ENCODE assay signal across 15 cellular contexts in genomic region chr5:38426493-38426892, GRCh38.
DNase-seq lines count a peak whose midpoint lies in the region; ATAC-seq and TF ChIP-seq lines count a peak whose summit lies in the region.
"Had no signal": no experiment of that assay in that cellular context is flagged by ENCODE, and none has a peak within 500 bp of the region (broad histone marks: within the 10 kb centered on the region; RNA-seq: fewer than 3 reads in every experiment).

No MANE protein-coding gene starts in this region.

- peak overlapping the region; percentile 61 for H3K27ac Mint-ChIP-seq in nephron progenitor cell
- H3K27ac Mint-ChIP-seq: activated B cell treated with CpG ODN at 0.5 μM for 24 hours had no signal

- no peaks in the 10 kb centered on the region for H3K9me3 Mint-ChIP-seq in nephron progenitor cell
- H3K9me3 Mint-ChIP-seq: activated B cell treated with CpG ODN at 0.5 μM for 24 hours; naive thymus-derived CD4-positive, alpha-beta T cell had no signal

- H3K4me3 Mint-ChIP-seq in nephron progenitor cell, result no peak overlapping the region
- H3K4me3 Mint-ChIP-seq: activated B cell treated with CpG ODN at 0.5 μM for 24 hours; naive thymus-derived CD4-positive, alpha-beta T cell had no signal

- peaks cover 40% of the 10 kb centered on the region for H3K4me1 Mint-ChIP-seq in nephron progenitor cell
- H3K4me1 Mint-ChIP-seq: activated B cell treated with CpG ODN at 0.5 μM for 24 hours had no signal

- peaks cover 14% of the 10 kb centered on the region for H3K36me3 Mint-ChIP-seq in nephron progenitor cell (ENCODE audit: low read depth)
- H3K36me3 Mint-ChIP-seq: naive thymus-derived CD4-positive, alpha-beta T cell had no signal

- H3K27me3 Mint-ChIP-seq in nephron progenitor cell (ENCODE audit: low read depth, poor library complexity), result peaks cover 4% of the 10 kb centered on the region

- no peak for TF ChIP-seq CTCF in cardiac fibroblast (IDR thresholded peaks at IDR 0.05; ENCODE audit: low read depth, low read length)
- TF ChIP-seq CTCF in nephron progenitor cell (IDR thresholded peaks at IDR 0.05), result no peak

- no peak overlapping the region for H3K4me3 ChIP-seq in cardiac fibroblast (replicated peaks in 1 of 2; ENCODE audit: low read depth in 2 of 2, low read length in 2 of 2)
- H3K4me3 ChIP-seq: Peyer's patch had no signal

- DNase-seq in EH (ENCODE audit: low read depth) (peak; percentile 58), M059J (ENCODE audit: low read depth) (peak; percentile 56), cardiac fibroblast (ENCODE audit: low read depth in 2 of 2) (peak; percentile 28 to 68), nephron progenitor cell (no peak), HuH-7 (ENCODE audit: low spot score) (no peak), cortex of kidney (lab: John Stamatoyannopoulos, UW) (no peak), inferior parietal cortex (ENCODE audit: extremely low spot score) (no peak)
- DNase-seq: activated B cell treated with CpG ODN at 0.5 μM for 24 hours; activated gamma-delta T cell treated with Interleukin-2 at 50 U/mL for 16 hours; naive thymus-derived CD4-positive, alpha-beta T cell; NCI-H1694 treated with DMSO at 0.1 percent for 48 hours; Peyer's patch; retina; stimulated activated CD4-positive, alpha-beta T cell treated with anti-CD3 and anti-CD28 coated beads, Interleukin-2, amount 100 ng/mL, for 24 hours had no signal

- no peak for ATAC-seq in activated CD4-positive, CD25-positive, alpha-beta regulatory T cell treated with anti-CD3 and anti-CD28 coated beads, Interleukin-2, amount 50 U/mL, for 24 hours
- ATAC-seq: naive thymus-derived CD4-positive, alpha-beta T cell had no signal

Comparison
In these comparisons a context has a peak if more than half of its experiments do, and no peak if none do; other contexts are left out.
1. DNase-seq: peak in EH (single experiment), M059J (single experiment) and cardiac fibroblast (2 of 2); none in nephron progenitor cell (single experiment), HuH-7 (single experiment), cortex of kidney (single experiment) and inferior parietal cortex (single experiment).